ENCODE assay signal across 13 cellular contexts in the genomic region with DNA sequence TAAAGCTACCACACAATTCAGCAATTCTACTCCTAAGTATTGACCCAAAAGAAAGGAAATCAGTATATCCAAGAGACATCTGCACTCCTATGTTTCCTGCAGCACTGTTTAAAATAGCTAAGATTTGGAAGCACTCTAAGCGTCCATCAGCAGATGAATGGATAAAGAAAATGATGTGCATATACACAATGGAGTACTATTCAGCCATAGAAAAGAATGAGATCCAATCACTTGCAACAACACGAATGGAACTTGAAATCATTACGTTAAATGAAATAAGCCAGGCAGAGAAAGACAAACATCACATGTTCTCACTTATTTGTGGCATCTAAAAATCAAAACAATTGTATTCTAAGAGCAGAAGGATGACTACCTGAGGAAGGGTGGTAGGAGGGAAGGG. TPM values are rescaled to one million over a fixed set of nuclear protein-coding genes. Genes with fewer than 3 reads are reported as not detected.
DNase-seq lines count a peak whose midpoint lies in the region; ATAC-seq and TF ChIP-seq lines count a peak whose summit lies in the region.
"Had no signal": no experiment of that assay in that cellular context is flagged by ENCODE, and none has a peak within 500 bp of the region (broad histone marks: within the 10 kb centered on the region; RNA-seq: fewer than 3 reads in every experiment).

No MANE protein-coding gene starts in this region.

- TF ChIP-seq CTCF in AG04450 (IDR thresholded peaks at IDR 0.05; ENCODE audit: low read depth, low read length) (no peak), Calu3 (IDR thresholded peaks at IDR 0.05; ENCODE audit: unreplicated experiment) (no peak), activated B cell treated with CpG ODN at 0.5 μM for 24 hours (IDR thresholded peaks at IDR 0.05) (no peak), lower lobe of right lung (IDR thresholded peaks at IDR 0.05) (no peak)

- H3K27me3 Mint-ChIP-seq in Calu3 (ENCODE audit: unreplicated experiment) = no peaks in the 10 kb centered on the region
- H3K27me3 Mint-ChIP-seq in activated B cell treated with CpG ODN at 0.5 μM for 24 hours = no peaks in the 10 kb centered on the region

- H3K4me2 ChIP-seq in Karpas-422 (ENCODE audit: low read depth, low read length, poor library complexity, severe bottlenecking) = no peak overlapping the region

- no peak overlapping the region for H3K9ac ChIP-seq in Karpas-422 (ENCODE audit: low read length)

- H3K4me3 ChIP-seq in AG04450 (ENCODE audit: low read depth, low read length) (peak overlapping the region; percentile 92), lower lobe of right lung (peak overlapping the region; percentile 69), Karpas-422 (ENCODE audit: low read length) (no peak overlapping the region)

- peaks cover 8% of the 10 kb centered on the region for H3K9me3 Mint-ChIP-seq in Calu3 (ENCODE audit: low read depth, unreplicated experiment)
- H3K9me3 Mint-ChIP-seq in activated B cell treated with CpG ODN at 0.5 μM for 24 hours = peaks cover 8% of the 10 kb centered on the region

- no peaks in the 10 kb centered on the region for H3K9me2 ChIP-seq in Karpas-422 (replicated peaks; ENCODE audit: insufficient read depth, low read length)

- no peaks in the 10 kb centered on the region for H3K79me2 ChIP-seq in Karpas-422 (ENCODE audit: low read length)

- no peaks in the 10 kb centered on the region for H4K20me1 ChIP-seq in Karpas-422 (ENCODE audit: insufficient read depth, low read depth, low read length)

- H2AFZ ChIP-seq in Karpas-422 (ENCODE audit: low read length) = no peak overlapping the region

- H3K36me3 Mint-ChIP-seq in Calu3 (ENCODE audit: insufficient read depth, unreplicated experiment) (peaks cover 28% of the 10 kb centered on the region), activated B cell treated with CpG ODN at 0.5 μM for 24 hours (ENCODE audit: low read depth) (peaks cover 12% of the 10 kb centered on the region)

- H3K9me3 ChIP-seq in AG04450 (ENCODE audit: control insufficient read depth, insufficient read depth, low read length) (no peaks in the 10 kb centered on the region; the same call in 1 of the 2 replicates), lower lobe of right lung (no peaks in the 10 kb centered on the region), Karpas-422 (ENCODE audit: low read length) (no peaks in the 10 kb centered on the region)

- peaks cover 35% of the 10 kb centered on the region for H3K4me1 Mint-ChIP-seq in Calu3 (ENCODE audit: low read depth, unreplicated experiment)
- H3K4me1 Mint-ChIP-seq in activated B cell treated with CpG ODN at 0.5 μM for 24 hours = peaks cover 66% of the 10 kb centered on the region

- peaks cover 56% of the 10 kb centered on the region for H3K4me1 ChIP-seq in lower lobe of right lung
- H3K4me1 ChIP-seq in Karpas-422 (ENCODE audit: low read length) = peaks cover 24% of the 10 kb centered on the region

- no peak overlapping the region for H3K27ac Mint-ChIP-seq in Calu3 (ENCODE audit: unreplicated experiment)
- no peak overlapping the region for H3K27ac Mint-ChIP-seq in activated B cell treated with CpG ODN at 0.5 μM for 24 hours

- H3K27me3 ChIP-seq in AG04450 (ENCODE audit: control insufficient read depth, insufficient read depth, low read length) (no peaks in the 10 kb centered on the region), lower lobe of right lung (ENCODE audit: low read depth) (no peaks in the 10 kb centered on the region), Karpas-422 (ENCODE audit: low read length) (0 out of 2 replicates have a peak, but pooled peaks cover 3% of the 10 kb centered on the region)

- H3K27ac ChIP-seq in AG04450 (ENCODE audit: low read depth, low read length) (no peak overlapping the region), lower lobe of right lung (no peak overlapping the region), Karpas-422 (ENCODE audit: low read length) (no peak overlapping the region)
- H3K27ac ChIP-seq: RWPE1 had no signal

- intact Hi-C loops in Calu3 (cut with micrococcal nuclease; ENCODE audit: unreplicated experiment) (loop anchor here (5.0 to 10.0 kb wide), 2 partner anchors 127 to 160 kb away; a partner anchor contains a TSS), activated B cell treated with CpG ODN at 0.5 μM for 24 hours (cut with micrococcal nuclease) (loop anchor here (2.0 kb wide), 2 partner anchors 59 to 61 kb away; a partner anchor contains a TSS), lower lobe of right lung (cut with DNase I) (no loop called here)

- H3K36me3 ChIP-seq in lower lobe of right lung = peaks cover 4% of the 10 kb centered on the region
- H3K36me3 ChIP-seq in Karpas-422 (ENCODE audit: insufficient read depth, low read length) = no peaks in the 10 kb centered on the region

- DNase-seq in AG04450 (ENCODE audit: low read depth, low spot score) = no peak
- no peak for DNase-seq in Calu3
- no peak for DNase-seq in activated B cell treated with CpG ODN at 0.5 μM for 24 hours
- no peak for DNase-seq in lower lobe of right lung
- no peak for DNase-seq in Karpas-422
- no peak for DNase-seq in NCI-H526 treated with DMSO at 0.1 percent for 48 hours (lab: John Stamatoyannopoulos, UW)
- no peak for DNase-seq in NCI-H1930 (lab: John Stamatoyannopoulos, UW)
- DNase-seq: activated gamma-delta T cell treated with Interleukin-2 at 50 U/mL for 16 hours, NCI-H69, substantia nigra had no signal

- POLR2A ChIA-PET in AG04450 (lab: Yijun Ruan, JAX) = no interaction called here
- POLR2A ChIA-PET in activated B cell treated with CpG ODN at 0.5 μM for 24 hours (lab: Charles Lee) = no interaction called here

- H3K4me3 Mint-ChIP-seq in Calu3 (ENCODE audit: low read depth, unreplicated experiment) (peak overlapping the region; percentile 11), activated B cell treated with CpG ODN at 0.5 μM for 24 hours (peak overlapping the region; percentile 39)

- ATAC-seq in activated B cell treated with CpG ODN at 0.5 μM for 24 hours (ENCODE audit: low read depth) = no peak
- ATAC-seq in lower lobe of right lung = no peak
- no peak for ATAC-seq in HG02642 (IDR thresholded peaks at IDR 0.05; ENCODE audit: poor library complexity, unreplicated experiment)
- ATAC-seq: esophagus mucosa had no signal

- CTCF ChIA-PET in AG04450 (lab: Charles Lee) (interaction anchor here (1.1 to 1.8 kb wide), 2 partner anchors 161 to 392 kb away, joined by 3 to 5 read pairs; no protein-coding TSS in a partner anchor), Calu3 (lab: Charles Lee) (no interaction called here), activated B cell treated with CpG ODN at 0.5 μM for 24 hours (lab: Charles Lee) (no interaction called here)

- BruUV-seq in Calu3 (replicated peaks; lab: Mats Ljungman, UMichigan) = no TSS peak

RNA-seq across cellular contexts. Expression of a gene that starts 1.5 kb away (rescaled TPM):
- 53.3 and 73.2 TPM in 2 replicates for polyA plus RNA-seq in AG04450 (2011; rRNA removed)
- 80.3 and 90.2 TPM in 2 replicates for polyA minus RNA-seq in AG04450 (2011; rRNA and poly(A)+ RNA removed)
- total RNA-seq in Calu3 (2022) = 35.3 and 38.2 TPM in 2 replicates
- total RNA-seq in activated B cell treated with CpG ODN at 0.5 μM for 24 hours = 19.2 and 22.4 TPM in 2 replicates
- total RNA-seq in lower lobe of right lung = 118 TPM
- total RNA-seq in Karpas-422 (2014; rRNA removed; shearing (Covaris generic); ENCODE audit: low replicate concordance) = not detected in 2 replicates

Comparison
In these comparisons a context has a peak if more than half of its experiments do, and no peak if none do; other contexts are left out.
1. RNA of a gene that starts 1.5 kb away (total RNA-seq): 118 TPM in lower lobe of right lung (single experiment), 35.3 to 38.2 TPM in Calu3 and 19.2 to 22.4 TPM in activated B cell treated with CpG ODN at 0.5 μM for 24 hours; not detected in Karpas-422; every median in the first group is over 10 times any median in the second.